ENCODE assay signal across 12 cellular contexts in genomic region chr17:45813051-45813731, GRCh38. TPM values are rescaled to one million over a fixed set of nuclear protein-coding genes. Genes with fewer than 3 reads are reported as not detected.
DNase-seq lines count a peak whose midpoint lies in the region; ATAC-seq and TF ChIP-seq lines count a peak whose summit lies in the region.
"Had no signal": no experiment of that assay in that cellular context is flagged by ENCODE, and none has a peak within 500 bp of the region (broad histone marks: within the 10 kb centered on the region; RNA-seq: fewer than 3 reads in every experiment).

No MANE protein-coding gene starts in this region.

- H3K9me3 Mint-ChIP-seq in HFFc6 = no peaks in the 10 kb centered on the region
- H3K9me3 Mint-ChIP-seq in chondrocyte (ENCODE audit: low read depth) = peaks cover 3% of the 10 kb centered on the region
- H3K9me3 Mint-ChIP-seq: natural killer cell had no signal

- WGBS in thyroid gland, 2 donors = 28 to 31% methylated on average over 18 to 21 of the region's 21 CpGs

- no peak overlapping the region for H3K4me2 ChIP-seq in Karpas-422 (ENCODE audit: low read depth, low read length, poor library complexity, severe bottlenecking)

- TF ChIP-seq CTCF in AG04449 (IDR thresholded peaks at IDR 0.05; ENCODE audit: insufficient read depth, low read length, missing control alignments) (peak; percentile 14), HFFc6 (IDR thresholded peaks at IDR 0.05) (peak; percentile 43), chondrocyte (IDR thresholded peaks at IDR 0.05) (peak; percentile 56), thyroid gland (IDR thresholded peaks at IDR 0.05) (no peak)

- no peak overlapping the region for H3K9ac ChIP-seq in Karpas-422 (ENCODE audit: low read length)

- H3K4me1 Mint-ChIP-seq in HFFc6 (ENCODE audit: low read depth) (no peaks in the 10 kb centered on the region), chondrocyte (ENCODE audit: low read depth) (no peaks in the 10 kb centered on the region)
- H3K4me1 Mint-ChIP-seq: natural killer cell had no signal

- H4K20me1 ChIP-seq in Karpas-422 (ENCODE audit: insufficient read depth, low read depth, low read length) = no peaks in the 10 kb centered on the region

- no peak overlapping the region for H2AFZ ChIP-seq in Karpas-422 (ENCODE audit: low read length)

- H3K27ac Mint-ChIP-seq in HFFc6 (no peak overlapping the region), chondrocyte (ENCODE audit: unreplicated experiment) (no peak overlapping the region)
- H3K27ac Mint-ChIP-seq: natural killer cell had no signal

- CTCF ChIA-PET in AG04449 (lab: Yijun Ruan, JAX) = interaction anchor here (1.2 kb wide), 1 partner anchor 172 kb away, joined by 3 read pairs; no protein-coding TSS in a partner anchor

- H3K36me3 Mint-ChIP-seq in HFFc6 (ENCODE audit: low read depth) (no peaks in the 10 kb centered on the region), chondrocyte (ENCODE audit: low read depth) (no peaks in the 10 kb centered on the region)
- H3K36me3 Mint-ChIP-seq: natural killer cell had no signal

- H3K27me3 ChIP-seq in thyroid gland (no peaks in the 10 kb centered on the region), Karpas-422 (ENCODE audit: low read length) (no peaks in the 10 kb centered on the region)

- DNase-seq in AG04449 (ENCODE audit: low read depth, low spot score) = no peak
- DNase-seq in HFFc6 = no peak
- DNase-seq in chondrocyte (ENCODE audit: low spot score) = no peak
- peak; percentile 19 for DNase-seq in medulla oblongata (ENCODE audit: extremely low spot score)
- DNase-seq in thyroid gland = no peak
- no peak for DNase-seq in mesenteric fat pad (ENCODE audit: low spot score)
- DNase-seq in Karpas-422 = no peak
- DNase-seq: activated naive CD4-positive, alpha-beta T cell treated with anti-CD3 and anti-CD28 coated beads, Interleukin-2, amount 50 U/mL, for 16 hours; effector CD4-positive, alpha-beta T cell; Kasumi-1; natural killer cell had no signal

- no peak for ATAC-seq in esophagus mucosa
- ATAC-seq: natural killer cell had no signal

- H3K4me3 Mint-ChIP-seq in HFFc6 (no peak overlapping the region), chondrocyte (ENCODE audit: unreplicated experiment) (no peak overlapping the region)
- H3K4me3 Mint-ChIP-seq: natural killer cell had no signal

- intact Hi-C loops in thyroid gland (cut with DNase I) = no loop called here

- H3K9me3 ChIP-seq in thyroid gland = no peaks in the 10 kb centered on the region
- H3K9me3 ChIP-seq in Karpas-422 (ENCODE audit: low read length) = no peaks in the 10 kb centered on the region

- H3K27me3 Mint-ChIP-seq in HFFc6 (ENCODE audit: insufficient read depth) (peaks cover 20% of the 10 kb centered on the region), chondrocyte (ENCODE audit: low read depth) (peaks cover 18% of the 10 kb centered on the region)

- TF ChIP-seq POLR2A in thyroid gland (IDR thresholded peaks at IDR 0.05) = no peak

- H3K9me2 ChIP-seq in Karpas-422 (replicated peaks; ENCODE audit: insufficient read depth, low read length) = no peaks in the 10 kb centered on the region

- H3K4me1 ChIP-seq in thyroid gland (no peaks in the 10 kb centered on the region), Karpas-422 (ENCODE audit: low read length) (no peaks in the 10 kb centered on the region)

- H3K36me3 ChIP-seq in thyroid gland (no peaks in the 10 kb centered on the region), Karpas-422 (ENCODE audit: insufficient read depth, low read length) (no peaks in the 10 kb centered on the region)

- POLR2A ChIA-PET in AG04449 (lab: Yijun Ruan, JAX) = no interaction called here

- H3K27ac ChIP-seq in thyroid gland = no peak overlapping the region
- H3K27ac ChIP-seq in Karpas-422 (ENCODE audit: low read length) = no peak overlapping the region

- no peak overlapping the region for H3K4me3 ChIP-seq in AG04449 (ENCODE audit: low read depth, low read length)
- H3K4me3 ChIP-seq in thyroid gland (replicated peaks in 1 of 3) = no peak overlapping the region
- no peak overlapping the region for H3K4me3 ChIP-seq in Karpas-422 (ENCODE audit: low read length)

- no peaks in the 10 kb centered on the region for H3K79me2 ChIP-seq in Karpas-422 (ENCODE audit: low read length)

RNA-seq across cellular contexts. Expression of gene CRHR1, which starts 29.1 kb away (rescaled TPM):
- not detected for total RNA-seq in HFFc6 (2021; fragmentation: NEBNext Ultra II Directional; extraction: Animal tissue kit (Norgen Biotek cat#: 25700))
- total RNA-seq in chondrocyte = not detected in 3 replicates
- total RNA-seq in thyroid gland = not detected
- not detected for total RNA-seq in mesenteric fat pad
- not detected in 2 replicates for total RNA-seq in Karpas-422 (2014; rRNA removed; shearing (Covaris generic); ENCODE audit: low replicate concordance)
- total RNA-seq in esophagus mucosa = 0.40 TPM
- total RNA-seq: natural killer cell had no signal

RNA-seq across cellular contexts. Expression of gene SPPL2C, which starts 31.5 kb away (rescaled TPM):
- total RNA-seq in HFFc6 (2021; fragmentation: NEBNext Ultra II Directional; extraction: Animal tissue kit (Norgen Biotek cat#: 25700)) = not detected
- total RNA-seq in chondrocyte (not detected in 3 replicates), thyroid gland (under 1 TPM in 1 of 4 donors, not detected in 3; 0.13 TPM), mesenteric fat pad (not detected), esophagus mucosa (not detected)
- total RNA-seq in Karpas-422 (2014; rRNA removed; shearing (Covaris generic); ENCODE audit: low replicate concordance) = not detected in 2 replicates
- total RNA-seq: natural killer cell had no signal

Comparison
In these comparisons a context has a peak if more than half of its experiments do, and no peak if none do; other contexts are left out.
1. CTCF ChIP-seq: peak in AG04449 (single experiment), HFFc6 (single experiment) and chondrocyte (single experiment); none in thyroid gland (0 of 6).